Comparison of ENCODE assay signal across 9 cellular contexts in genomic region chr15:99250494-99251435, GRCh38. TPM values are rescaled to one million over a fixed set of nuclear protein-coding genes. Genes with fewer than 3 reads are reported as not detected.
A peak's percentile ranks its signal among the peaks of the same experiment; 100 is the strongest.
DNase-seq lines count a peak whose midpoint lies in the region; ATAC-seq, FAIRE-seq and TF ChIP-seq lines count a peak whose summit lies in the region.
"Had no signal": no experiment of that assay in that cellular context is flagged by ENCODE, and none has a peak within 500 bp of the region (broad histone marks: within the 10 kb centered on the region; RNA-seq: fewer than 3 reads in every experiment).

No MANE protein-coding gene starts in this region.

- no peaks in the 10 kb centered on the region for H3K9me3 Mint-ChIP-seq in activated CD4-positive, alpha-beta T cell treated with anti-CD3 and anti-CD28 coated beads for 36 hours (ENCODE audit: low read depth)
- H3K9me3 Mint-ChIP-seq: nephron had no signal

- peak overlapping the region; percentile 95 for H3K27ac Mint-ChIP-seq in activated CD4-positive, alpha-beta T cell treated with anti-CD3 and anti-CD28 coated beads for 36 hours

- peak; percentile 95 for DNase-seq in BJ (ENCODE audit: low read depth)
- peak; percentile 71 for DNase-seq in GM19239 (ENCODE audit: insufficient read length, low spot score)
- peak; percentile 89 for DNase-seq in NCI-H510A treated with DMSO at 0.1 percent for 48 hours (lab: John Stamatoyannopoulos, UW)
- peak; percentile 98 for DNase-seq in activated CD4-positive, alpha-beta T cell treated with anti-CD3 and anti-CD28 coated beads for 36 hours
- peak; percentile 99 for DNase-seq in dedifferentiated amniotic fluid mesenchymal stem cell (ENCODE audit: extremely low spot score)
- peak; percentile 100 for DNase-seq in left kidney (ENCODE audit: low read depth, low spot score)
- DNase-seq in stimulated activated CD4-positive, alpha-beta T cell treated with anti-CD3 and anti-CD28 coated beads, Interleukin-2, amount 100 ng/mL, for 24 hours: peak; percentile 95 to 96

- H3K27me3 Mint-ChIP-seq in activated CD4-positive, alpha-beta T cell treated with anti-CD3 and anti-CD28 coated beads for 36 hours: no peaks in the 10 kb centered on the region

- CTCF ChIA-PET in BJ (lab: Yijun Ruan, JAX): interaction anchor here (1.4 to 1.8 kb wide), 2 partner anchors 12 to 454 kb away, joined by 4 to 5 read pairs; no protein-coding TSS in a partner anchor
- CTCF ChIA-PET in activated CD4-positive, alpha-beta T cell treated with anti-CD3 and anti-CD28 coated beads for 36 hours (lab: Charles Lee): interaction anchor here (0.6 to 1.7 kb wide), 5 partner anchors 13 to 453 kb away, joined by 3 to 13 read pairs (median 3); no protein-coding TSS in a partner anchor

- no peaks in the 10 kb centered on the region for H3K36me3 ChIP-seq in BJ (ENCODE audit: control insufficient read depth, insufficient read depth, low read length)

- H3K4me3 Mint-ChIP-seq in activated CD4-positive, alpha-beta T cell treated with anti-CD3 and anti-CD28 coated beads for 36 hours: no peak overlapping the region
- H3K4me3 Mint-ChIP-seq: nephron had no signal

- peaks cover 1% of the 10 kb centered on the region for H3K36me3 Mint-ChIP-seq in activated CD4-positive, alpha-beta T cell treated with anti-CD3 and anti-CD28 coated beads for 36 hours (ENCODE audit: low read depth)

- intact Hi-C loops in activated CD4-positive, alpha-beta T cell treated with anti-CD3 and anti-CD28 coated beads for 36 hours (cut with DNase I, micrococcal nuclease): loop anchor here (1.0 to 5.0 kb wide), 8 partner anchors 315 to 1352 kb away; partner anchors contain the start of genes ASB7 (in 2 of the 2), LINS1 (in 2 of the 2), MEF2A (in 2 of the 2) and ADAMTS17 (in 1 of the 2)

- no peaks in the 10 kb centered on the region for H3K27me3 ChIP-seq in BJ (ENCODE audit: control insufficient read depth, insufficient read depth, low read length)

- H3K4me3 ChIP-seq in BJ (ENCODE audit: low read depth, low read length): peak overlapping the region; percentile 90

- peak; percentile 100 for FAIRE-seq in GM19239 (lab: Jason Lieb, UNC)

- peaks cover 22% of the 10 kb centered on the region for H3K4me1 Mint-ChIP-seq in activated CD4-positive, alpha-beta T cell treated with anti-CD3 and anti-CD28 coated beads for 36 hours

- POLR2A ChIA-PET in BJ (lab: Charles Lee): interaction anchor here (0.6 kb wide), 1 partner anchor 27 kb away, joined by 3 read pairs; no protein-coding TSS in a partner anchor
- POLR2A ChIA-PET in activated CD4-positive, alpha-beta T cell treated with anti-CD3 and anti-CD28 coated beads for 36 hours (lab: Charles Lee): interaction anchor here (1.1 to 1.2 kb wide), 2 partner anchors 174 to 483 kb away, joined by 3 read pairs; partner anchors contain the start of gene LYSMD4

- no peak for TF ChIP-seq CTCF in BJ (IDR thresholded peaks at IDR 0.05; ENCODE audit: insufficient read depth, low read depth, low read length)

- ATAC-seq in HG03442 (IDR thresholded peaks at IDR 0.05; ENCODE audit: unreplicated experiment): peak; percentile 94
- ATAC-seq in activated CD4-positive, alpha-beta T cell treated with anti-CD3 and anti-CD28 coated beads for 36 hours: peak; percentile 99

RNA-seq across cellular contexts. Expression of gene LRRC28, which starts 0.5 kb away (rescaled TPM):
- polyA plus RNA-seq in BJ (2011; rRNA removed): 23.5 and 30.4 TPM in 2 replicates
- polyA minus RNA-seq in BJ (2011; rRNA and poly(A)+ RNA removed): 13.4 and 21.2 TPM in 2 replicates
- 10 to 100 TPM; 15.2 to 18.2 TPM for total RNA-seq in activated CD4-positive, alpha-beta T cell treated with anti-CD3 and anti-CD28 coated beads for 36 hours

RNA-seq across cellular contexts. Expression of gene TTC23, which starts 1.4 kb away (rescaled TPM):
- polyA plus RNA-seq in BJ (2011; rRNA removed): 3.6 and 5.1 TPM in 2 replicates
- polyA minus RNA-seq in BJ (2011; rRNA and poly(A)+ RNA removed): 6.4 and 9.4 TPM in 2 replicates
- total RNA-seq in activated CD4-positive, alpha-beta T cell treated with anti-CD3 and anti-CD28 coated beads for 36 hours: 1 to 10 TPM; 5.5 to 9.0 TPM

Comparison
In these comparisons a context has a peak if more than half of its experiments do, and no peak if none do; other contexts are left out.
1. Peak in every context shown above with its lines: DNase-seq, ATAC-seq and H3K4me3 ChIP-seq.